In the genomic region with DNA sequence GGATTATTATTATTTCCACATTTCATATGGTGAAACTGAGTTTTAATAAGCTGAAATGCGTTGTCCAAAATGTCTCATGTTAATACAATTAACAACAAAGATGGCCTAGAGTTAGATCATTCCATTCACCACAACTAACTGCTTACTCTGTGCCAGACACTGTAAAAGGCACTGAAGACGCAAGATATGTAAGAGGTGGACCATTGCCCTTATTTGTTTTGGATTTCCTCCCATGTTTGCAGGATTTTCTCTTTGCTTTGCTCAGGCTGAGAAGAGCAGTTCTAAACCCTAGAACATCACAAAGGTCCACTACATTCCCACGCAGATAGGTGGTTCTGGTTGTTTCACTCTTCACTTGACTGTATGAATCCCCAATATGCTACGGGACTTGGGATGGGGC, we compare ENCODE assay signal across 18 cellular contexts.
DNase-seq lines count a peak whose midpoint lies in the region; ATAC-seq and TF ChIP-seq lines count a peak whose summit lies in the region.
"Had no signal": no experiment of that assay in that cellular context is flagged by ENCODE, and none has a peak within 500 bp of the region (broad histone marks: within the 10 kb centered on the region; RNA-seq: fewer than 3 reads in every experiment).

No MANE protein-coding gene starts in this region.

- TF ChIP-seq CTCF in VCaP (conservative IDR thresholded peaks at IDR 0.05) (no peak), fibroblast of the aortic adventitia (IDR thresholded peaks at IDR 0.05; ENCODE audit: insufficient read depth, low read length) (no peak), osteoblast (IDR thresholded peaks at IDR 0.05; ENCODE audit: extremely low read depth, low read depth, low read length) (no peak), endothelial cell (IDR thresholded peaks at IDR 0.05; ENCODE audit: unreplicated experiment) (no peak)

- H3K9me3 Mint-ChIP-seq in endothelial cell (ENCODE audit: unreplicated experiment), result no peaks in the 10 kb centered on the region

- H3K27me3 Mint-ChIP-seq in endothelial cell (ENCODE audit: unreplicated experiment), result no peaks in the 10 kb centered on the region

- no peak overlapping the region for H3K4me3 Mint-ChIP-seq in endothelial cell (ENCODE audit: unreplicated experiment)

- H3K36me3 ChIP-seq in osteoblast (ENCODE audit: insufficient read depth, low read length), result no peaks in the 10 kb centered on the region

- H3K27me3 ChIP-seq in osteoblast (ENCODE audit: insufficient read depth, low read length), result no peaks in the 10 kb centered on the region

- H3K27ac Mint-ChIP-seq in endothelial cell (ENCODE audit: unreplicated experiment), result no peak overlapping the region

- no peaks in the 10 kb centered on the region for H3K36me3 Mint-ChIP-seq in endothelial cell (ENCODE audit: low read depth, unreplicated experiment)

- H3K4me3 ChIP-seq in fibroblast of the aortic adventitia (ENCODE audit: low read depth, low read length) (no peak overlapping the region), osteoblast (ENCODE audit: insufficient read depth, low read length) (no peak overlapping the region)
- H3K4me3 ChIP-seq: K562, SK-N-MC had no signal

- no peaks in the 10 kb centered on the region for H3K4me1 ChIP-seq in osteoblast (ENCODE audit: insufficient read depth, low read length)

- no peak for ATAC-seq in SK-N-SH treated with all-trans-retinoic acid at 6 μM for 48 hours
- ATAC-seq: K562 had no signal

- peak overlapping the region; percentile 33 for H2AFZ ChIP-seq in osteoblast (ENCODE audit: low read length)

- H3K79me2 ChIP-seq in osteoblast (ENCODE audit: insufficient read depth, low read length), result no peaks in the 10 kb centered on the region

- H3K4me2 ChIP-seq in osteoblast (ENCODE audit: insufficient read depth, low read length), result no peak overlapping the region

- H4K20me1 ChIP-seq in osteoblast (ENCODE audit: insufficient read depth, low read length), result no peaks in the 10 kb centered on the region

- peak; percentile 16 for DNase-seq in DMS53 (lab: John Stamatoyannopoulos, UW)
- DNase-seq in DMS53 treated with DMSO at 0.1 percent for 48 hours (lab: John Stamatoyannopoulos, UW; ENCODE audit: unreplicated experiment), result no peak
- peak; percentile 43 for DNase-seq in fibroblast of the aortic adventitia (ENCODE audit: low read depth)
- DNase-seq in osteoblast (ENCODE audit: insufficient read length, low spot score, missing footprints), result no peak
- DNase-seq in endothelial cell (ENCODE audit: low spot score), result no peak
- no peak for DNase-seq in HPDE6-E6E7 (ENCODE audit: extremely low spot score)
- DNase-seq: GDM1, HCEC 1CT, NCI-H1417, NCI-H187, NCI-H226, NCI-H526, SHP77 had no signal

- H3K27ac ChIP-seq in VCaP, result peak overlapping the region; percentile 19
- no peak overlapping the region for H3K27ac ChIP-seq in osteoblast (ENCODE audit: low read depth, low read length)
- H3K27ac ChIP-seq: 22Rv1, SK-N-MC had no signal

- no peaks in the 10 kb centered on the region for H3K9me3 ChIP-seq in osteoblast (ENCODE audit: low read depth, low read length)

- no peaks in the 10 kb centered on the region for H3K4me1 Mint-ChIP-seq in endothelial cell (ENCODE audit: unreplicated experiment)

TF ChIP-seq in SK-N-SH treated with all-trans-retinoic acid at 6 μM for 48 hours, 23 proteins besides CTCF, POLR2A, EP300 and RAD21:
- no peak for TF ChIP-seq GLIS3 (CRISPR knock-in tag; IDR thresholded peaks at IDR 0.05)
- no peak for TF ChIP-seq ZFP30 (CRISPR knock-in tag; IDR thresholded peaks at IDR 0.05)
- no peak for TF ChIP-seq SNAI2 (CRISPR knock-in tag; IDR thresholded peaks at IDR 0.05)
TF ChIP-seq in SK-N-SH treated with all-trans-retinoic acid at 6 μM for 48 hours: peak in this region for 0.

Comparison
In these comparisons a context has a peak if more than half of its experiments do, and no peak if none do; other contexts are left out.
1. DNase-seq: peak in DMS53 (single experiment) and fibroblast of the aortic adventitia (single experiment); none in DMS53 treated with DMSO at 0.1 percent for 48 hours (single experiment), osteoblast (single experiment), endothelial cell (single experiment) and HPDE6-E6E7 (single experiment).